8 cellular contexts compared by ENCODE assay signal in the genomic region with DNA sequence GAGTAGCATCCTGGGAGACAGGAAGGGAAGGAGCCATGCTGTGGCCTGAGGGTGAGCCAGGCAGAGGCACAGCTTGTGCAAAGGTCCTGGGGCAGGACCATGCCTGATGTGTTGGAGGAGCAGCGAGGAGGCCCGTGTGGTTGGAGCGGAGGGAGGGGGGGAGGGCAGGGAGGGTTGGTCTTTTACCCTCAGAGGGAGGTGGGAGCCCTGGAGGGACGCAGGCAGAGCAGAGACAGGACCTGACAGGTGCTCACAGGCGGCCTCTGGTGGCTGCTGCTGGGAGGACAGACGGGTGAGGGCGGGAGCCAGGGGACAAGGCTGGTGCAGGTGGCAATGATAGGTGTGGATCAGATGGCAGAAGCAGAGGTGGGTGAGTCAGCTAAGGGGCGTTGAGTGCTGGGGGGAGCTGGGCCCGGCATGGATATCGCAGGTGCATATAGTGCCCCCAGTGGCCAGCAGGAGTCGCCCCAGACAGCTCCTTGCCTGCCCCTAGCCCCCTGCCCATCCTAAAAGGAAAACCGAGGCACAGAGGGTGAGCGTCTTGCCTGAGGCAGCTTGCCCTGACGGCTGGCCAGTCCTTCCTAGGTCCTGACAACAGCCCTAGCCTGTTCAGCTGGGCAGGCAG. TPM values are rescaled to one million over a fixed set of nuclear protein-coding genes. Genes with fewer than 3 reads are reported as not detected.
A peak's percentile ranks its signal among the peaks of the same experiment; 100 is the strongest.
DNase-seq lines count a peak whose midpoint lies in the region; ATAC-seq and TF ChIP-seq lines count a peak whose summit lies in the region.

No MANE protein-coding gene starts in this region.

- DNase-seq in A673 (ENCODE audit: low spot score) (peak; percentile 52), GM23248 (peak; percentile 50), RWPE1 (ENCODE audit: low spot score) (no peak), cardiac septum (ENCODE audit: low spot score) (peak; percentile 86), spleen (peak; percentile 92), NCI-H226 (no peak)
- peak; percentile 61 for DNase-seq in activated T-helper 9 cell treated with anti-CD3 and anti-CD28 coated beads, Interleukin-2, amount 50 U/mL, for 16 hours (ENCODE audit: low read depth)

- H3K79me2 ChIP-seq in GM23248 (ENCODE audit: insufficient read depth) = no peaks in the 10 kb centered on the region

- H4K20me1 ChIP-seq in GM23248 (ENCODE audit: insufficient read depth) = no peaks in the 10 kb centered on the region

- H3K4me3 ChIP-seq in A673 (ENCODE audit: low read depth, low read length, poor library complexity, severe bottlenecking) (no peak overlapping the region), GM23248 (no peak overlapping the region), spleen (no peak overlapping the region)

- H3K36me3 ChIP-seq in A673 (ENCODE audit: insufficient read depth, low read length, poor library complexity, severe bottlenecking) = peaks cover 2% of the 10 kb centered on the region
- no peaks in the 10 kb centered on the region for H3K36me3 ChIP-seq in GM23248 (ENCODE audit: low read depth)
- peaks cover 0 to 22% (median 2%) of the 10 kb centered on the region in 6 donors for H3K36me3 ChIP-seq in spleen

- no peak for TF ChIP-seq POLR2A in spleen (IDR thresholded peaks at IDR 0.05)

- H3K27ac ChIP-seq in A673 (ENCODE audit: low read depth, low read length, poor library complexity, severe bottlenecking) (no peak overlapping the region), GM23248 (no peak overlapping the region), RWPE1 (peak overlapping the region; percentile 7; the same call in 1 of the 2 replicates), spleen (no peak overlapping the region)

- H3K9ac ChIP-seq in GM23248 = no peak overlapping the region

- peak; percentile 91 for TF ChIP-seq CTCF in A673 (conservative IDR thresholded peaks at IDR 0.05; ENCODE audit: low read depth, low read length)
- TF ChIP-seq CTCF in RWPE1 (conservative IDR thresholded peaks at IDR 0.05; ENCODE audit: low read depth) = peak; percentile 78
- TF ChIP-seq CTCF in spleen (IDR thresholded peaks at IDR 0.05 in 8 of 11, conservative IDR thresholded peaks at IDR 0.05 in 3 of 11) = peak; percentile 52 to 85 (median 80)

- H3F3A ChIP-seq in GM23248 (ENCODE audit: insufficient read depth) = no peaks in the 10 kb centered on the region

- in situ Hi-C loops in GM23248 (cut with MboI) = no loop called here

- H3K9me3 ChIP-seq in A673 (ENCODE audit: low read depth, low read length, poor library complexity, severe bottlenecking) (no peaks in the 10 kb centered on the region), GM23248 (ENCODE audit: low read depth) (no peaks in the 10 kb centered on the region), spleen (no peaks in the 10 kb centered on the region)

- H3K4me1 ChIP-seq in A673 (ENCODE audit: insufficient read depth, low read length, poor library complexity, severe bottlenecking) = no peaks in the 10 kb centered on the region
- H3K4me1 ChIP-seq in GM23248 (ENCODE audit: insufficient read depth) = no peaks in the 10 kb centered on the region
- H3K4me1 ChIP-seq in spleen = peaks cover 5 to 49% (median 29%) of the 10 kb centered on the region in 6 donors

- intact Hi-C loops in A673 (cut with micrococcal nuclease; ENCODE audit: unreplicated experiment) = loop anchor here (1.0 kb wide), 1 partner anchor 164 kb away; no protein-coding TSS in a partner anchor
- intact Hi-C loops in cardiac septum (cut with DNase I) = loop anchor here (5.0 to 10.0 kb wide), 2 partner anchors 36 to 51 kb away; no protein-coding TSS in a partner anchor
- intact Hi-C loops in spleen (cut with DNase I; ENCODE audit: low total_unique reads) = no loop called here

- no peak for ATAC-seq in GM21723 (IDR thresholded peaks at IDR 0.05; ENCODE audit: unreplicated experiment)

- no TSS peak for BruUV-seq in A673 (replicated peaks; lab: Mats Ljungman, UMichigan)

- no peak overlapping the region for H3K4me2 ChIP-seq in GM23248 (ENCODE audit: unreplicated experiment)

- WGBS in GM23248 (ENCODE audit: low coverage in 1 of 2, low lambda C conversion rate in 2 of 2, missing lambda C conversion rate in 2 of 2), 2 experiments = 20 to 23% methylated on average over 12 to 14 of the region's 14 CpGs
- 28 to 49% (median 33%) methylated on average over 12 to 14 of the region's 14 CpGs for WGBS in spleen, 5 donors

- POLR2A ChIA-PET in A673 (lab: Charles Lee; ENCODE audit: low non-redundant PET) (no interaction called here), RWPE1 (lab: Yijun Ruan, JAX; ENCODE audit: low non-redundant PET) (no interaction called here)

- H2AFZ ChIP-seq in GM23248 = no peak overlapping the region

- H3K9me2 ChIP-seq in GM23248 (ENCODE audit: insufficient read depth) = no peaks in the 10 kb centered on the region

- CTCF ChIA-PET in A673 (lab: Charles Lee) (interaction anchor here (0.5 to 2.0 kb wide), 7 partner anchors 22 to 281 kb away, joined by 3 to 5 read pairs (median 5); no protein-coding TSS in a partner anchor), RWPE1 (lab: Yijun Ruan, JAX) (interaction anchor here (0.6 to 0.7 kb wide), 3 partner anchors 9 to 859 kb away, joined by 3 to 4 read pairs (median 3); no protein-coding TSS in a partner anchor)

- H3K27me3 ChIP-seq in A673 (replicated peaks; ENCODE audit: insufficient read depth, low read depth, low read length, poor library complexity) (no peaks in the 10 kb centered on the region), GM23248 (replicated peaks; ENCODE audit: insufficient read depth) (no peaks in the 10 kb centered on the region), spleen (replicated peaks in 1 of 7) (peaks cover 0 to 5% (median 0%) of the 10 kb centered on the region in 7 donors)

RNA-seq across cellular contexts. Expression of a gene that starts 9.8 kb away (rescaled TPM):
- total RNA-seq in A673 (2021) (0.26 TPM in 1 of 2 replicates, not detected in the other), cardiac septum (1.9 TPM), spleen (10 to 100 TPM in 6 of 7 donors, 1 to 10 TPM in 1; 9.8 to 24.9 (median 12.7) TPM)
- not detected in 2 replicates for total RNA-seq in GM23248 (2014; rRNA removed; shearing (Covaris generic))
- polyA plus RNA-seq in GM23248 (2016; fragmentation: Nextera tagmentation; extraction: Ambion mirVana) (not detected in 2 replicates), spleen (1 to 10 TPM; 3.8 to 7.6 (median 5.2) TPM)

RNA-seq across cellular contexts. Expression of a gene that starts 31.9 kb away (rescaled TPM):
- total RNA-seq in A673 (2021) (61.6 and 64.3 TPM in 2 replicates), cardiac septum (60.9 TPM), spleen (10 to 100 TPM; 22.6 to 41.5 (median 33.4) TPM)
- total RNA-seq in GM23248 (2014; rRNA removed; shearing (Covaris generic)) = 69.9 and 99.3 TPM in 2 replicates
- polyA plus RNA-seq in GM23248 (2016; fragmentation: Nextera tagmentation; extraction: Ambion mirVana) (14.2 and 15.0 TPM in 2 replicates), spleen (10 to 100 TPM in 1 of 3 donors, 1 to 10 TPM in 2; 5.1 to 22.7 (median 6.1) TPM)

RNA-seq across cellular contexts. Expression of a gene that starts 52.6 kb away (rescaled TPM):
- total RNA-seq in A673 (2021) (not detected in 2 replicates), cardiac septum (1.2 TPM), spleen (100 to 1,000 TPM in 2 of 7 donors, 10 to 100 TPM in 5; 46.3 to 171 (median 64.4) TPM)
- not detected in 2 replicates for total RNA-seq in GM23248 (2014; rRNA removed; shearing (Covaris generic))
- polyA plus RNA-seq in GM23248 (2016; fragmentation: Nextera tagmentation; extraction: Ambion mirVana) (not detected in 2 replicates), spleen (10 to 100 TPM; 44.7 to 68.9 (median 59.6) TPM)

RNA-seq across cellular contexts. Expression of a gene that starts 59.7 kb away (rescaled TPM):
- 104 and 122 TPM in 2 replicates for total RNA-seq in A673 (2021)
- 73.0 and 76.5 TPM in 2 replicates for total RNA-seq in GM23248 (2014; rRNA removed; shearing (Covaris generic))
- 84.8 and 91.3 TPM in 2 replicates for polyA plus RNA-seq in GM23248 (2016; fragmentation: Nextera tagmentation; extraction: Ambion mirVana)
- 19.0 TPM for total RNA-seq in cardiac septum
- total RNA-seq in spleen = 10 to 100 TPM; 37.8 to 59.2 (median 47.1) TPM
- 10 to 100 TPM; 41.4 to 89.5 (median 79.6) TPM for polyA plus RNA-seq in spleen

Comparison
In these comparisons a context has a peak if more than half of its experiments do, and no peak if none do; other contexts are left out.
1. DNase-seq: peak in A673 (single experiment), GM23248 (single experiment), activated T-helper 9 cell treated with anti-CD3 and anti-CD28 coated beads, Interleukin-2, amount 50 U/mL, for 16 hours (single experiment), cardiac septum (single experiment) and spleen (single experiment); none in RWPE1 (single experiment) and NCI-H226 (single experiment).
2. RNA of a gene that starts 52.6 kb away (total RNA-seq): 46.3 to 171 TPM in spleen; 1.2 TPM in cardiac septum (single experiment), not detected in A673 and not detected in GM23248; every median in the first group is over 10 times any median in the second.
3. Peak in every context shown above with its lines, with median percentiles within 50 percentile points of each other: CTCF ChIP-seq.